In genomic region chr18:56522826-56523225, GRCh38 we compare ENCODE assay signal across 16 cellular contexts.
DNase-seq lines count a peak whose midpoint lies in the region; TF ChIP-seq lines count a peak whose summit lies in the region.
"Had no signal": no experiment of that assay in that cellular context is flagged by ENCODE, and none has a peak within 500 bp of the region (broad histone marks: within the 10 kb centered on the region; RNA-seq: fewer than 3 reads in every experiment).

No MANE protein-coding gene starts in this region.

- H3K27me3 ChIP-seq in adipocyte (replicated peaks; ENCODE audit: control insufficient read depth, insufficient read depth, low read length), result no peaks in the 10 kb centered on the region
- H3K27me3 ChIP-seq: BLaER1 treated with 17β-estradiol and CSF1 and Interleukin-3, amounts not matched to agents 10 nM and 100 nM had no signal

- peaks cover 17% of the 10 kb centered on the region for H3K4me1 ChIP-seq in adipocyte (ENCODE audit: control insufficient read depth, insufficient read depth, low read length)

- no peak overlapping the region for H3K9ac ChIP-seq in adipocyte (ENCODE audit: low read length)

- TF ChIP-seq CTCF in fibroblast of mammary gland (conservative IDR thresholded peaks at IDR 0.05; ENCODE audit: control insufficient read depth, insufficient read depth, low read depth, low read length), result no peak

- H3K9me3 ChIP-seq in adipocyte (ENCODE audit: control insufficient read depth, low read length), result no peaks in the 10 kb centered on the region

- DNase-seq in GM03348 (ENCODE audit: low spot score), result peak; percentile 67
- peak; percentile 38 for DNase-seq in adipocyte (ENCODE audit: low read depth)
- peak; percentile 77 for DNase-seq in fibroblast of mammary gland (ENCODE audit: low read depth)
- DNase-seq in hypothalamus (lab: John Stamatoyannopoulos, UW), result no peak
- no peak for DNase-seq in cerebellar nuclear complex (lab: John Stamatoyannopoulos, UW)
- DNase-seq in activated gamma-delta T cell (lab: John Stamatoyannopoulos, UW), result no peak
- no peak for DNase-seq in HUDEP-2 (lab: John Stamatoyannopoulos, UW; ENCODE audit: unreplicated experiment in 76 of 76)
- DNase-seq: ACHN, DND-41, GF-D8, MM.1S, NCI-H1092 treated with DMSO at 0.1 percent for 48 hours, NCI-H2081 treated with DMSO at 0.1 percent for 48 hours, NCI-H524 had no signal

- H3K36me3 ChIP-seq in adipocyte (ENCODE audit: control insufficient read depth, insufficient read depth, low read length, severe bottlenecking), result no peaks in the 10 kb centered on the region
- H3K36me3 ChIP-seq: BLaER1 treated with 17β-estradiol and CSF1 and Interleukin-3, amounts not matched to agents 10 nM and 100 nM had no signal

- no peak overlapping the region for H3K4me3 ChIP-seq in adipocyte (ENCODE audit: low read length)
- no peak overlapping the region for H3K4me3 ChIP-seq in fibroblast of mammary gland (ENCODE audit: control insufficient read depth, low read depth, low read length)
- H3K4me3 ChIP-seq: BLaER1 treated with 17β-estradiol and CSF1 and Interleukin-3, amounts not matched to agents 10 nM and 100 nM; SK-N-MC had no signal

Comparison
In these comparisons a context has a peak if more than half of its experiments do, and no peak if none do; other contexts are left out.
1. DNase-seq: peak in GM03348 (single experiment), adipocyte (single experiment) and fibroblast of mammary gland (single experiment); none in hypothalamus (0 of 51), cerebellar nuclear complex (0 of 2), activated gamma-delta T cell (single experiment) and HUDEP-2 (0 of 76).